ENCODE assay signal across 14 cellular contexts in the genomic region with DNA sequence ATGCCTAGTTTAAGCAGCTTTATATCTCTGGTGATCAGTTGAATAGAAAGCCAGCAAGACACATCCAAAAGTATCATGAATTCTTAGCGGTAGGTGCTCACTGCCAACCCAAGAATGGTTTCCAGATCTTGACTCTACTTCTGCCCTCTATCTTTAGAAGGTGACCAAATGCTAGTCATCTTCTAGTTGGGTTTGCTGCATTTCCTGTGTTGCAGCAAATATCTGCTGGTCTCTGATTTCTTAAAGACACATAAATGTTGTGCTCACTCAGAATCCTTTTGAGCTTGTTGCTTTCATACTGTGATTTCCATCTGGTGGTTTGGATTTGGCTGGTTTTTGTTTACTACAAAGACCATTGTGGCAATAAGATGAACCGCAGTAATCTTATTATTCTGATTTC. TPM values are rescaled to one million over a fixed set of nuclear protein-coding genes. Genes with fewer than 3 reads are reported as not detected.
DNase-seq lines count a peak whose midpoint lies in the region; ATAC-seq and TF ChIP-seq lines count a peak whose summit lies in the region.
"Had no signal": no experiment of that assay in that cellular context is flagged by ENCODE, and none has a peak within 500 bp of the region (broad histone marks: within the 10 kb centered on the region; RNA-seq: fewer than 3 reads in every experiment).

No MANE protein-coding gene starts in this region.

- no peak overlapping the region for H3K27ac Mint-ChIP-seq in stimulated activated naive CD8-positive, alpha-beta T cell treated with anti-CD3 and anti-CD28 coated beads, Interleukin-15, Interleukin-2, amounts not matched to agents 100 ng/mL and 50 ng/mL, for 24 hours
- H3K27ac Mint-ChIP-seq in stimulated activated naive CD8-positive, alpha-beta T cell treated with anti-CD3 and anti-CD28 coated beads, Interleukin-15, amount 100 ng/mL, for 72 hours = no peak overlapping the region
- peak overlapping the region in 1 of 5 experiments; percentile 39 for H3K27ac Mint-ChIP-seq in brain

- H3K79me2 ChIP-seq in OCI-LY1 (ENCODE audit: insufficient read depth, low read length) = peaks cover 75% of the 10 kb centered on the region

- no peaks in the 10 kb centered on the region for H3K9me3 ChIP-seq in OCI-LY1 (ENCODE audit: low read length)
- H3K9me3 ChIP-seq: ascending aorta, ovary had no signal

- H3K27me3 Mint-ChIP-seq in stimulated activated naive CD8-positive, alpha-beta T cell treated with anti-CD3 and anti-CD28 coated beads, Interleukin-15, Interleukin-2, amounts not matched to agents 100 ng/mL and 50 ng/mL, for 24 hours = no peaks in the 10 kb centered on the region
- no peaks in the 10 kb centered on the region for H3K27me3 Mint-ChIP-seq in stimulated activated naive CD8-positive, alpha-beta T cell treated with anti-CD3 and anti-CD28 coated beads, Interleukin-15, amount 100 ng/mL, for 72 hours
- peaks cover 17% of the 10 kb centered on the region for H3K27me3 Mint-ChIP-seq in brain

- no peak for TF ChIP-seq CTCF in OCI-LY1 (IDR thresholded peaks at IDR 0.05; ENCODE audit: low read length)
- TF ChIP-seq CTCF in brain (conservative IDR thresholded peaks at IDR 0.05) = no peak

- no peak for DNase-seq in stimulated activated naive CD8-positive, alpha-beta T cell treated with anti-CD3 and anti-CD28 coated beads, Interleukin-15, amount 100 ng/mL, for 72 hours
- no peak for DNase-seq in NCI-H2107 (lab: John Stamatoyannopoulos, UW)
- no peak for DNase-seq in A172 (ENCODE audit: low spot score)
- DNase-seq: effector CD4-positive, alpha-beta T cell; NCI-H1417; NCI-H524 treated with DMSO at 0.1 percent for 48 hours; ovary had no signal

- 0 out of 2 replicates have a peak overlapping the region, but pooled peaks have one; percentile 0 for H3K9ac ChIP-seq in OCI-LY1 (ENCODE audit: low read length)

- H3K27me3 ChIP-seq in OCI-LY1 (ENCODE audit: insufficient read depth, low read length) = no peaks in the 10 kb centered on the region
- H3K27me3 ChIP-seq: ascending aorta, ovary had no signal

- H3K4me1 ChIP-seq in OCI-LY1 (ENCODE audit: insufficient read depth, low read length, severe bottlenecking) = peaks cover 36% of the 10 kb centered on the region

- H3K4me3 ChIP-seq in OCI-LY1 (ENCODE audit: low read depth, low read length, poor library complexity, severe bottlenecking) = peak overlapping the region; percentile 98
- H3K4me3 ChIP-seq: ovary had no signal

- peaks cover 72% of the 10 kb centered on the region for H3K4me1 Mint-ChIP-seq in stimulated activated naive CD8-positive, alpha-beta T cell treated with anti-CD3 and anti-CD28 coated beads, Interleukin-15, Interleukin-2, amounts not matched to agents 100 ng/mL and 50 ng/mL, for 24 hours (ENCODE audit: low read depth)
- peaks cover 57% of the 10 kb centered on the region for H3K4me1 Mint-ChIP-seq in stimulated activated naive CD8-positive, alpha-beta T cell treated with anti-CD3 and anti-CD28 coated beads, Interleukin-15, amount 100 ng/mL, for 72 hours
- H3K4me1 Mint-ChIP-seq in brain = peaks cover 47% of the 10 kb centered on the region

- peaks cover 64% of the 10 kb centered on the region for H3K36me3 Mint-ChIP-seq in stimulated activated naive CD8-positive, alpha-beta T cell treated with anti-CD3 and anti-CD28 coated beads, Interleukin-15, Interleukin-2, amounts not matched to agents 100 ng/mL and 50 ng/mL, for 24 hours (ENCODE audit: low read depth)
- peaks cover 41% of the 10 kb centered on the region for H3K36me3 Mint-ChIP-seq in brain

- H3K9me2 ChIP-seq in OCI-LY1 (ENCODE audit: low read depth, low read length) = no peaks in the 10 kb centered on the region

- H3K36me3 ChIP-seq in OCI-LY1 (ENCODE audit: insufficient read depth, low read length) = peaks cover 42% of the 10 kb centered on the region
- H3K36me3 ChIP-seq: ovary had no signal

- peak overlapping the region; percentile 71 for H3K4me3 Mint-ChIP-seq in stimulated activated naive CD8-positive, alpha-beta T cell treated with anti-CD3 and anti-CD28 coated beads, Interleukin-15, Interleukin-2, amounts not matched to agents 100 ng/mL and 50 ng/mL, for 24 hours
- peak overlapping the region in 1 of 2 donors; percentile 30 for H3K4me3 Mint-ChIP-seq in stimulated activated naive CD8-positive, alpha-beta T cell treated with anti-CD3 and anti-CD28 coated beads, Interleukin-15, amount 100 ng/mL, for 72 hours
- H3K4me3 Mint-ChIP-seq in brain = peak overlapping the region; percentile 71 to 97 (median 73)

- no peaks in the 10 kb centered on the region for H3F3A ChIP-seq in OCI-LY1 (ENCODE audit: insufficient read depth, low read length)

- H2AFZ ChIP-seq in OCI-LY1 (ENCODE audit: low read length) = no peak overlapping the region

- no peak for ATAC-seq in stimulated activated naive CD8-positive, alpha-beta T cell treated with anti-CD3 and anti-CD28 coated beads, Interleukin-15, amount 100 ng/mL, for 72 hours
- ATAC-seq in HG03039 (IDR thresholded peaks at IDR 0.05; ENCODE audit: unreplicated experiment) (no peak), HG03378 (IDR thresholded peaks at IDR 0.05; ENCODE audit: unreplicated experiment) (no peak)
- ATAC-seq: left lobe of liver had no signal

- H3K27ac ChIP-seq in OCI-LY1 (ENCODE audit: low read depth, low read length, poor library complexity, severe bottlenecking) = no peak overlapping the region
- H3K27ac ChIP-seq: ascending aorta, ovary had no signal

- H4K20me1 ChIP-seq in OCI-LY1 (ENCODE audit: insufficient read depth, low read length) = no peaks in the 10 kb centered on the region

- H3K4me2 ChIP-seq in OCI-LY1 (ENCODE audit: low read length) = peak overlapping the region; percentile 60

- no peaks in the 10 kb centered on the region for H3K9me3 Mint-ChIP-seq in stimulated activated naive CD8-positive, alpha-beta T cell treated with anti-CD3 and anti-CD28 coated beads, Interleukin-15, Interleukin-2, amounts not matched to agents 100 ng/mL and 50 ng/mL, for 24 hours
- H3K9me3 Mint-ChIP-seq in stimulated activated naive CD8-positive, alpha-beta T cell treated with anti-CD3 and anti-CD28 coated beads, Interleukin-15, amount 100 ng/mL, for 72 hours = no peaks in the 10 kb centered on the region
- no peaks in the 10 kb centered on the region for H3K9me3 Mint-ChIP-seq in brain

RNA-seq across cellular contexts. Expression of a gene that starts 2.2 kb away (rescaled TPM):
- polyA plus RNA-seq in brain (ENCODE audit: insufficient read depth, low read depth, low replicate concordance) = 86.8 TPM
- total RNA-seq in A172 (2014; rRNA removed; shearing (Covaris generic)) = 205 and 332 TPM in 2 replicates

RNA-seq across cellular contexts. Expression of a gene that starts 2.5 kb away (rescaled TPM):
- polyA plus RNA-seq in brain (ENCODE audit: insufficient read depth, low read depth, low replicate concordance) = 101 TPM
- total RNA-seq in A172 (2014; rRNA removed; shearing (Covaris generic)) = 166 and 198 TPM in 2 replicates
